ENCODE assay signal across 11 cellular contexts in the genomic region with DNA sequence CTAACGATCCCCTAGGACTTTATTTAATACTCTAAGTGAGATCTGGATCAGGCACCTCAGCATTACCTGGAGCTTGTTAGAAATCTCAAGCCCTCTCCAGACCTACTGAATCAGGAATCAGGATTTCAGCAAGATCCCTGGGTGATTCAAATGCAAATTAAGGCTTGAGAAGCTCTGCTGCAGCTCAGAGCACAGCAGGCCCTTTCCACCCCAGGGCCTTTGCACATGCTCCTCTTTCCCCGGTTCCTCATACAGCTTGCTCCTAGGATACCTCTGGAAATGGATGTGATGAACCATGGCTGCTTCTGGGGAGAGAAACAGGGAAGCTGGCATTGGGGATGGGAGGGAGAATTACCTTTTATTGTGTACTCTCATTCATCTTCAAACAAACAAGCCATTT. TPM values are rescaled to one million over a fixed set of nuclear protein-coding genes. Genes with fewer than 3 reads are reported as not detected.
DNase-seq lines count a peak whose midpoint lies in the region; ATAC-seq and TF ChIP-seq lines count a peak whose summit lies in the region.
"Had no signal": no experiment of that assay in that cellular context is flagged by ENCODE, and none has a peak within 500 bp of the region (broad histone marks: within the 10 kb centered on the region; RNA-seq: fewer than 3 reads in every experiment).

No MANE protein-coding gene starts in this region.

- H3K9me3 Mint-ChIP-seq in CD4-positive, alpha-beta memory T cell = peaks cover 0 to 3% (median 0%) of the 10 kb centered on the region in 8 donors
- no peaks in the 10 kb centered on the region for H3K9me3 Mint-ChIP-seq in activated naive CD4-positive, alpha-beta T cell treated with anti-CD3 and anti-CD28 coated beads, Interleukin-2, amount 50 U/mL, for 72 hours
- no peaks in the 10 kb centered on the region for H3K9me3 Mint-ChIP-seq in natural killer cell

- H3K4me1 ChIP-seq in CD4-positive, alpha-beta memory T cell (ENCODE audit: insufficient read depth, low read length) = peaks cover 84% of the 10 kb centered on the region

- peak overlapping the region; percentile 89 to 100 (median 98) for H3K27ac Mint-ChIP-seq in CD4-positive, alpha-beta memory T cell
- H3K27ac Mint-ChIP-seq in activated naive CD4-positive, alpha-beta T cell treated with anti-CD3 and anti-CD28 coated beads, Interleukin-2, amount 50 U/mL, for 72 hours = peak overlapping the region; percentile 91 to 96
- peak overlapping the region; percentile 83 to 97 for H3K27ac Mint-ChIP-seq in natural killer cell

- H3K27me3 Mint-ChIP-seq in CD4-positive, alpha-beta memory T cell = no peaks in the 10 kb centered on the region
- H3K27me3 Mint-ChIP-seq in natural killer cell (ENCODE audit: low read depth in 2 of 2) = no peaks in the 10 kb centered on the region

- peaks cover 66 to 97% (median 79%) of the 10 kb centered on the region in 4 donors for H3K4me1 Mint-ChIP-seq in CD4-positive, alpha-beta memory T cell
- peaks cover 44 to 49% of the 10 kb centered on the region in 2 donors for H3K4me1 Mint-ChIP-seq in natural killer cell

- H3K27me3 ChIP-seq in CD4-positive, alpha-beta memory T cell (ENCODE audit: insufficient read depth, low read length) = no peaks in the 10 kb centered on the region
- H3K27me3 ChIP-seq: ascending aorta had no signal

- H3K36me3 ChIP-seq in CD4-positive, alpha-beta memory T cell (ENCODE audit: insufficient read depth, low read length) = no peaks in the 10 kb centered on the region
- H3K36me3 ChIP-seq: ascending aorta had no signal

- ATAC-seq in activated naive CD4-positive, alpha-beta T cell treated with anti-CD3 and anti-CD28 coated beads, Interleukin-2, amount 50 U/mL, for 72 hours = no peak
- ATAC-seq in natural killer cell = no peak
- no peak for ATAC-seq in HG03520 (IDR thresholded peaks at IDR 0.05; ENCODE audit: unreplicated experiment)

- no peak for TF ChIP-seq CTCF in natural killer cell (IDR thresholded peaks at IDR 0.05)

- intact Hi-C loops in CD4-positive, alpha-beta memory T cell (cut with micrococcal nuclease) = loop anchor here (1.0 to 5.0 kb wide), 9 partner anchors 10 to 296 kb away; no protein-coding TSS in a partner anchor
- intact Hi-C loops in natural killer cell (cut with micrococcal nuclease) = loop anchor here (2.0 kb wide), 1 partner anchor 40 kb away; the partner anchor contains the start of gene MGAT4A

- DNase-seq in CD4-positive, alpha-beta memory T cell = peak in 1 of 5 donors; percentile 52
- DNase-seq in Jurkat, Clone E6-1 (ENCODE audit: low read depth, low spot score) = no peak
- DNase-seq in activated naive CD4-positive, alpha-beta T cell treated with anti-CD3 and anti-CD28 coated beads, Interleukin-2, amount 50 U/mL, for 72 hours (ENCODE audit: low spot score in 2 of 2) = no peak
- DNase-seq in natural killer cell = no peak
- DNase-seq in LoVo (ENCODE audit: low spot score) = no peak
- DNase-seq in DMS114 treated with DMSO at 0.1 percent for 48 hours (lab: John Stamatoyannopoulos, UW; ENCODE audit: unreplicated experiment) = no peak
- no peak for DNase-seq in ACHN
- DNase-seq: NCI-H2081 treated with DMSO at 0.1 percent for 48 hours had no signal

- H3K36me3 Mint-ChIP-seq in CD4-positive, alpha-beta memory T cell = peaks cover 0 to 9% of the 10 kb centered on the region in 2 donors
- H3K36me3 Mint-ChIP-seq in activated naive CD4-positive, alpha-beta T cell treated with anti-CD3 and anti-CD28 coated beads, Interleukin-2, amount 50 U/mL, for 72 hours = peaks cover 0 to 26% of the 10 kb centered on the region in 2 donors
- no peaks in the 10 kb centered on the region for H3K36me3 Mint-ChIP-seq in natural killer cell

- peak overlapping the region; percentile 63 for H3K27ac ChIP-seq in CD4-positive, alpha-beta memory T cell (ENCODE audit: low read depth, low read length)
- H3K27ac ChIP-seq: ascending aorta had no signal

- POLR2A ChIA-PET in CD4-positive, alpha-beta memory T cell (lab: Charles Lee; ENCODE audit: partially characterized antibody) = interaction anchor here (0.6 to 13.3 kb wide), 40 partner anchors 9 to 1125 kb away, joined by 3 to 565 read pairs (median 6); partner anchors contain the start of genes C2orf15, COA5, COX5B and LIPT1

- peak overlapping the region; percentile 92 to 99 (median 94) for H3K4me3 Mint-ChIP-seq in CD4-positive, alpha-beta memory T cell
- peak overlapping the region; percentile 80 for H3K4me3 Mint-ChIP-seq in natural killer cell

- H3K4me3 ChIP-seq in CD4-positive, alpha-beta memory T cell (ENCODE audit: low read length in 2 of 2) = peak overlapping the region; percentile 57 to 67
- peak overlapping the region; percentile 60 for H3K4me3 ChIP-seq in Jurkat, Clone E6-1 (ENCODE audit: low read length)
- H3K4me3 ChIP-seq: ascending aorta, mucosa of descending colon had no signal

- CTCF ChIA-PET in CD4-positive, alpha-beta memory T cell (lab: Charles Lee; ENCODE audit: partially characterized antibody) = interaction anchor here (0.6 to 4.8 kb wide), 27 partner anchors 10 to 319 kb away, joined by 3 to 51 read pairs (median 4); partner anchors contain the start of gene MGAT4A

- H3K9me3 ChIP-seq in CD4-positive, alpha-beta memory T cell (ENCODE audit: control insufficient read depth in 1 of 2, low read length in 2 of 2) = no peaks in the 10 kb centered on the region
- H3K9me3 ChIP-seq: ascending aorta, mucosa of descending colon had no signal

- in situ Hi-C loops in ACHN (cut with HindIII; ENCODE audit: low pct_ligation_motif_present, low pct_unique_long_range_greater_than_20kb, low sequenced_read_pairs) = no loop called here

RNA-seq across cellular contexts. Expression of gene MGAT4A, which starts 40.3 kb away (rescaled TPM):
- total RNA-seq in CD4-positive, alpha-beta memory T cell = 100 to 1,000 TPM; 256 to 270 TPM
- 100 to 1,000 TPM; 223 to 336 TPM for polyA plus RNA-seq in CD4-positive, alpha-beta memory T cell
- polyA plus RNA-seq in Jurkat, Clone E6-1 (2012; ENCODE audit: insufficient read depth, insufficient read length) = 16.3 TPM
- 10 to 100 TPM; 59.1 to 95.6 TPM for total RNA-seq in activated naive CD4-positive, alpha-beta T cell treated with anti-CD3 and anti-CD28 coated beads, Interleukin-2, amount 50 U/mL, for 72 hours
- total RNA-seq in natural killer cell = 100 to 1,000 TPM in 1 of 3 donors, 10 to 100 TPM in 2; 91.6 to 114 (median 96.4) TPM
